9 cellular contexts compared by ENCODE assay signal in genomic region chr1:26820784-26821269, GRCh38. TPM values are rescaled to one million over a fixed set of nuclear protein-coding genes. Genes with fewer than 3 reads are reported as not detected.
DNase-seq lines count a peak whose midpoint lies in the region; ATAC-seq and TF ChIP-seq lines count a peak whose summit lies in the region.
"Had no signal": no experiment of that assay in that cellular context is flagged by ENCODE, and none has a peak within 500 bp of the region (broad histone marks: within the 10 kb centered on the region; RNA-seq: fewer than 3 reads in every experiment).

No MANE protein-coding gene starts in this region.

- BruUV-seq in Calu3 (replicated peaks; lab: Mats Ljungman, UMichigan): no TSS peak

- H3K4me3 ChIP-seq in WERI-Rb-1 (ENCODE audit: low read depth, low read length): no peak overlapping the region

- peak; percentile 60 for TF ChIP-seq CTCF in CD4-positive, alpha-beta T cell (IDR thresholded peaks at IDR 0.05)
- TF ChIP-seq CTCF in WERI-Rb-1 (IDR thresholded peaks at IDR 0.05; ENCODE audit: low read depth, low read length) (peak; percentile 31; the same call in 1 of the 2 replicates), neural crest cell (conservative IDR thresholded peaks at IDR 0.05) (no peak), Calu3 (IDR thresholded peaks at IDR 0.05; ENCODE audit: unreplicated experiment) (no peak)

- CTCF ChIA-PET in CD4-positive, alpha-beta T cell (lab: Charles Lee): interaction anchor here (0.9 to 3.7 kb wide), 10 partner anchors 10 to 219 kb away, joined by 3 to 31 read pairs (median 6); no protein-coding TSS in a partner anchor
- CTCF ChIA-PET in Calu3 (lab: Charles Lee): interaction anchor here (1.0 to 1.4 kb wide), 2 partner anchors 28 to 41 kb away, joined by 3 to 7 read pairs; no protein-coding TSS in a partner anchor

- H3K27ac Mint-ChIP-seq in CD4-positive, alpha-beta T cell: peak overlapping the region; percentile 83
- H3K27ac Mint-ChIP-seq in neural crest cell (ENCODE audit: unreplicated experiment) (no peak overlapping the region), Calu3 (ENCODE audit: unreplicated experiment) (no peak overlapping the region)
- H3K27ac Mint-ChIP-seq: brain had no signal

- intact Hi-C loops in CD4-positive, alpha-beta T cell (cut with DNase I, micrococcal nuclease): no loop called here
- intact Hi-C loops in Calu3 (cut with micrococcal nuclease; ENCODE audit: unreplicated experiment): no loop called here

- no peaks in the 10 kb centered on the region for H3K9me3 Mint-ChIP-seq in CD4-positive, alpha-beta T cell
- H3K9me3 Mint-ChIP-seq in neural crest cell (no peaks in the 10 kb centered on the region), Calu3 (ENCODE audit: low read depth, unreplicated experiment) (no peaks in the 10 kb centered on the region)

- DNase-seq in CD4-positive, alpha-beta T cell: peak in 2 of 10 experiments; percentile 27 to 34
- DNase-seq in GM19240 (ENCODE audit: insufficient read length, low spot score) (peak; percentile 79), WERI-Rb-1 (no peak), neural crest cell (ENCODE audit: low read depth, low spot score) (no peak), DMS53 treated with DMSO at 0.1 percent for 48 hours (lab: John Stamatoyannopoulos, UW; ENCODE audit: unreplicated experiment) (no peak), Calu3 (no peak)
- no peak for DNase-seq in stimulated activated CD8-positive, alpha-beta memory T cell treated with anti-CD3 and anti-CD28 coated beads, Interleukin-4, amount 100 ng/mL, for 48 hours

- H3K9me3 ChIP-seq in CD4-positive, alpha-beta T cell (ENCODE audit: control insufficient read depth, low read length): no peaks in the 10 kb centered on the region
- no peaks in the 10 kb centered on the region for H3K9me3 ChIP-seq in WERI-Rb-1 (ENCODE audit: severe bottlenecking)

- H3K36me3 Mint-ChIP-seq in CD4-positive, alpha-beta T cell (ENCODE audit: low read depth): no peaks in the 10 kb centered on the region
- H3K36me3 Mint-ChIP-seq in neural crest cell (ENCODE audit: low read depth): no peaks in the 10 kb centered on the region
- peaks cover 8% of the 10 kb centered on the region for H3K36me3 Mint-ChIP-seq in Calu3 (ENCODE audit: insufficient read depth, unreplicated experiment)

- H3K27me3 Mint-ChIP-seq in CD4-positive, alpha-beta T cell: no peaks in the 10 kb centered on the region
- H3K27me3 Mint-ChIP-seq in neural crest cell (ENCODE audit: low read depth) (no peaks in the 10 kb centered on the region), Calu3 (ENCODE audit: unreplicated experiment) (no peaks in the 10 kb centered on the region)

- H3K4me3 Mint-ChIP-seq in CD4-positive, alpha-beta T cell: peak overlapping the region; percentile 83
- peak overlapping the region; percentile 23 for H3K4me3 Mint-ChIP-seq in neural crest cell
- no peak overlapping the region for H3K4me3 Mint-ChIP-seq in Calu3 (ENCODE audit: low read depth, unreplicated experiment)
- H3K4me3 Mint-ChIP-seq: brain had no signal

- H3K4me1 Mint-ChIP-seq in CD4-positive, alpha-beta T cell (ENCODE audit: low read depth): peaks cover 36% of the 10 kb centered on the region
- no peaks in the 10 kb centered on the region for H3K4me1 Mint-ChIP-seq in neural crest cell
- peaks cover 21% of the 10 kb centered on the region for H3K4me1 Mint-ChIP-seq in Calu3 (ENCODE audit: low read depth, unreplicated experiment)

- H3K27me3 ChIP-seq in CD4-positive, alpha-beta T cell (ENCODE audit: control insufficient read depth, insufficient read depth, low read length): no peaks in the 10 kb centered on the region
- H3K27me3 ChIP-seq in WERI-Rb-1 (ENCODE audit: insufficient read depth, low read depth, severe bottlenecking): no peaks in the 10 kb centered on the region

- ATAC-seq in CD4-positive, alpha-beta T cell (ENCODE audit: poor library complexity): peak; percentile 96
- peak; percentile 83 for ATAC-seq in HG03342 (IDR thresholded peaks at IDR 0.05; ENCODE audit: unreplicated experiment)

- peak overlapping the region; percentile 55 for H3K27ac ChIP-seq in CD4-positive, alpha-beta T cell (ENCODE audit: low read depth, low read length)
- no peak overlapping the region for H3K27ac ChIP-seq in WERI-Rb-1

- no peaks in the 10 kb centered on the region for H3K36me3 ChIP-seq in WERI-Rb-1

- POLR2A ChIA-PET in CD4-positive, alpha-beta T cell (lab: Charles Lee): interaction anchor here (0.7 to 2.7 kb wide), 13 partner anchors 9 to 334 kb away, joined by 3 to 37 read pairs (median 3); partner anchors contain the start of gene GPN2

RNA-seq across cellular contexts. Expression of gene ZDHHC18, which starts 5.7 kb away (rescaled TPM):
- 10 to 100 TPM; 46.2 to 48.0 TPM for total RNA-seq in CD4-positive, alpha-beta T cell
- total RNA-seq in neural crest cell (41.7 and 44.3 TPM in 2 replicates), Calu3 (2022) (21.8 and 25.8 TPM in 2 replicates)

RNA-seq across cellular contexts. Expression of gene PIGV, which starts 33.1 kb away (rescaled TPM):
- total RNA-seq in CD4-positive, alpha-beta T cell: 1 to 10 TPM; 3.8 to 4.7 TPM
- 8.7 and 11.1 TPM in 2 replicates for total RNA-seq in neural crest cell
- total RNA-seq in Calu3 (2022): 9.9 and 11.9 TPM in 2 replicates

RNA-seq across cellular contexts. Expression of gene SFN, which starts 42.1 kb away (rescaled TPM):
- 1 to 10 TPM; 1.2 to 2.0 TPM for total RNA-seq in CD4-positive, alpha-beta T cell
- total RNA-seq in neural crest cell (0.30 TPM in 1 of 2 replicates, not detected in the other), Calu3 (2022) (74.5 and 103 TPM in 2 replicates)

Comparison
In these comparisons a context has a peak if more than half of its experiments do, and no peak if none do; other contexts are left out.
1. CTCF ChIP-seq: peak in CD4-positive, alpha-beta T cell (single experiment) and WERI-Rb-1 (single experiment); none in neural crest cell (single experiment) and Calu3 (single experiment).
2. RNA of gene SFN, which starts 42.1 kb away (total RNA-seq): 74.5 to 103 TPM in Calu3; 1.2 to 2.0 TPM in CD4-positive, alpha-beta T cell and 0.30 TPM in neural crest cell; every median in the first group is over 10 times any median in the second.